ENCODE assay signal across 2 cellular contexts in the genomic region with DNA sequence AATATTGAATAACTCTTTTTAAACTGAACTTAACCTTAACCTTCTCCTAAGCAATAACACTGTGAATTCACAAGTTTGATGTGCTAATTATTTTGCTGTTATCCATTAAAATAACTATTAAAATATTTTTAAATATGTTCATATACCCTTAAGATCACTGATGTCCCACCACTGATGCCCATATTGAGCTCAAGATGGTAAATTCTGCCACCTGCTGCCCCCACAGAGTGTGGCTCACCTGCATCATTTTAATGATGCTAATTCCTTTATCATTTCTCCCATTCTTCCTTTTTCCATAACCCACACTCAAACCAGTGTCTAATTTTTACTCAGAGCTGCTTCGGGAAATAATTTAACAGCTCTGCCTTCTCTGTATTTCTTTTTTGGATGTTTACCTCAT.
TF ChIP-seq lines count a peak whose summit lies in the region.

No MANE protein-coding gene starts in this region.

TF ChIP-seq in HCT116, 20 proteins besides CTCF, POLR2A, EP300 and RAD21:
- TF ChIP-seq CBX3 (IDR thresholded peaks at IDR 0.05; ENCODE audit: low read depth): no peak
- TF ChIP-seq ZFX (IDR thresholded peaks at IDR 0.05): no peak
- TF ChIP-seq SIN3A (IDR thresholded peaks at IDR 0.05; ENCODE audit: low read depth): no peak
- no peak for TF ChIP-seq POLR2AphosphoS5 (IDR thresholded peaks at IDR 0.05; ENCODE audit: low read depth, low read length)
- TF ChIP-seq, protein P1, sequence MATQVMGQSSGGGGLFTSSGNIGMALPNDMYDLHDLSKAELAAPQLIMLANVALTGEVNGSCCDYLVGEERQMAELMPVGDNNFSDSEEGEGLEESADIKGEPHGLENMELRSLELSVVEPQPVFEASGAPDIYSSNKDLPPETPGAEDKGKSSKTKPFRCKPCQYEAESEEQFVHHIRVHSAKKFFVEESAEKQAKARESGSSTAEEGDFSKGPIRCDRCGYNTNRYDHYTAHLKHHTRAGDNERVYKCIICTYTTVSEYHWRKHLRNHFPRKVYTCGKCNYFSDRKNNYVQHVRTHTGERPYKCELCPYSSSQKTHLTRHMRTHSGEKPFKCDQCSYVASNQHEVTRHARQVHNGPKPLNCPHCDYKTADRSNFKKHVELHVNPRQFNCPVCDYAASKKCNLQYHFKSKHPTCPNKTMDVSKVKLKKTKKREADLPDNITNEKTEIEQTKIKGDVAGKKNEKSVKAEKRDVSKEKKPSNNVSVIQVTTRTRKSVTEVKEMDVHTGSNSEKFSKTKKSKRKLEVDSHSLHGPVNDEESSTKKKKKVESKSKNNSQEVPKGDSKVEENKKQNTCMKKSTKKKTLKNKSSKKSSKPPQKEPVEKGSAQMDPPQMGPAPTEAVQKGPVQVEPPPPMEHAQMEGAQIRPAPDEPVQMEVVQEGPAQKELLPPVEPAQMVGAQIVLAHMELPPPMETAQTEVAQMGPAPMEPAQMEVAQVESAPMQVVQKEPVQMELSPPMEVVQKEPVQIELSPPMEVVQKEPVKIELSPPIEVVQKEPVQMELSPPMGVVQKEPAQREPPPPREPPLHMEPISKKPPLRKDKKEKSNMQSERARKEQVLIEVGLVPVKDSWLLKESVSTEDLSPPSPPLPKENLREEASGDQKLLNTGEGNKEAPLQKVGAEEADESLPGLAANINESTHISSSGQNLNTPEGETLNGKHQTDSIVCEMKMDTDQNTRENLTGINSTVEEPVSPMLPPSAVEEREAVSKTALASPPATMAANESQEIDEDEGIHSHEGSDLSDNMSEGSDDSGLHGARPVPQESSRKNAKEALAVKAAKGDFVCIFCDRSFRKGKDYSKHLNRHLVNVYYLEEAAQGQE (IDR thresholded peaks at IDR 0.05; ENCODE audit: low read depth): no peak
- no peak for TF ChIP-seq CEBPB (IDR thresholded peaks at IDR 0.05; ENCODE audit: low read depth)
- no peak for TF ChIP-seq SP1 (IDR thresholded peaks at IDR 0.05; ENCODE audit: low read depth)
- TF ChIP-seq FOSL1 (IDR thresholded peaks at IDR 0.05; ENCODE audit: low read depth): no peak

TF ChIP-seq in H1, 55 proteins besides CTCF, POLR2A, EP300 and RAD21:
- TF ChIP-seq, protein P2, sequence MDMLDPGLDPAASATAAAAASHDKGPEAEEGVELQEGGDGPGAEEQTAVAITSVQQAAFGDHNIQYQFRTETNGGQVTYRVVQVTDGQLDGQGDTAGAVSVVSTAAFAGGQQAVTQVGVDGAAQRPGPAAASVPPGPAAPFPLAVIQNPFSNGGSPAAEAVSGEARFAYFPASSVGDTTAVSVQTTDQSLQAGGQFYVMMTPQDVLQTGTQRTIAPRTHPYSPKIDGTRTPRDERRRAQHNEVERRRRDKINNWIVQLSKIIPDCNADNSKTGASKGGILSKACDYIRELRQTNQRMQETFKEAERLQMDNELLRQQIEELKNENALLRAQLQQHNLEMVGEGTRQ (IDR thresholded peaks at IDR 0.05; ENCODE audit: low read length): no peak
- TF ChIP-seq SP2 (IDR thresholded peaks at IDR 0.05; ENCODE audit: low read length): no peak
- no peak for TF ChIP-seq POU5F1 (IDR thresholded peaks at IDR 0.05; ENCODE audit: low read depth, low read length)
- no peak for TF ChIP-seq EGR1 (IDR thresholded peaks at IDR 0.05; ENCODE audit: borderline replicate concordance, low read depth, low read length)
- TF ChIP-seq SUZ12 (IDR thresholded peaks at IDR 0.05; ENCODE audit: low read length): no peak
- no peak for TF ChIP-seq TCF12 (IDR thresholded peaks at IDR 0.05; ENCODE audit: low read depth, low read length)
- no peak for TF ChIP-seq ASH2L (IDR thresholded peaks at IDR 0.05; ENCODE audit: low read length)
- no peak for TF ChIP-seq RNF2 (IDR thresholded peaks at IDR 0.05; ENCODE audit: borderline replicate concordance, low read depth, low read length, missing control alignments, poor library complexity, severe bottlenecking)
- no peak for TF ChIP-seq SP4 (IDR thresholded peaks at IDR 0.05; ENCODE audit: low read length)
- TF ChIP-seq TAF7 (optimal IDR thresholded peaks at IDR 0.05; ENCODE audit: borderline replicate concordance, low read depth, low read length): no peak
- no peak for TF ChIP-seq ZNF274 (IDR thresholded peaks at IDR 0.05; ENCODE audit: borderline replicate concordance, extremely low read depth, low read length)
- no peak for TF ChIP-seq HDAC6 (IDR thresholded peaks at IDR 0.05; ENCODE audit: low read depth, low read length)
- no peak for TF ChIP-seq RFX5 (IDR thresholded peaks at IDR 0.05; ENCODE audit: borderline replicate concordance, low read depth, low read length)
- TF ChIP-seq YY1 (IDR thresholded peaks at IDR 0.05; ENCODE audit: low read depth, low read length): no peak
- no peak for TF ChIP-seq SIRT6 (IDR thresholded peaks at IDR 0.05; ENCODE audit: low read length)
- TF ChIP-seq BACH1 (IDR thresholded peaks at IDR 0.05; ENCODE audit: low read length): no peak
TF ChIP-seq in H1: peak in this region for 0.
